ENCODE assay signal across 8 cellular contexts in genomic region chr11:67606150-67606476, GRCh38. TPM values are rescaled to one million over a fixed set of nuclear protein-coding genes. Genes with fewer than 3 reads are reported as not detected.
A peak's percentile ranks its signal among the peaks of the same experiment; 100 is the strongest.
DNase-seq lines count a peak whose midpoint lies in the region; ATAC-seq and TF ChIP-seq lines count a peak whose summit lies in the region.

No MANE protein-coding gene starts in this region.

- H3K4me1 Mint-ChIP-seq in activated T-cell treated with anti-CD3 and anti-CD28 coated beads, Interleukin-2, amount 50 U/mL, for 4 hours (ENCODE audit: low read depth), result peaks cover 20% of the 10 kb centered on the region

- no peak for ATAC-seq in activated T-cell treated with anti-CD3 and anti-CD28 coated beads, Interleukin-2, amount 50 U/mL, for 4 hours
- ATAC-seq in lower lobe of right lung (peak in 1 of 2 donors; percentile 63), upper lobe of left lung (ENCODE audit: low FRiP score in 2 of 2) (peak; percentile 36 to 66)

- no peak for DNase-seq in activated T-cell treated with anti-CD3 and anti-CD28 coated beads, Interleukin-2, amount 50 U/mL, for 4 hours
- no peak for DNase-seq in activated T-cell treated with anti-CD3 and anti-CD28 coated beads, Interleukin-2, amount 50 U/mL, for 1 hour
- DNase-seq in brain microvascular endothelial cell (no peak), lower lobe of right lung (peak; percentile 55), upper lobe of left lung (no peak), NOMO-1 treated with dmso at 0.1 percent for 144 hours (lab: John Stamatoyannopoulos, UW; ENCODE audit: unreplicated experiment) (no peak), NCI-H146 treated with DMSO at 0.1 percent for 48 hours (lab: John Stamatoyannopoulos, UW; ENCODE audit: unreplicated experiment) (no peak)
- DNase-seq in stimulated activated CD4-positive, alpha-beta T cell treated with anti-CD3 and anti-CD28 coated beads, Interleukin-12 subunit alpha, Interleukin-12 subunit beta, amount 100 ng/mL, for 4 hours, result no peak

- intact Hi-C loops in lower lobe of right lung (cut with DNase I), result no loop called here

- H3K27ac ChIP-seq in brain microvascular endothelial cell (no peak overlapping the region), lower lobe of right lung (peak overlapping the region; percentile 91), upper lobe of left lung (peak overlapping the region; percentile 80 to 91 (median 88))

- 39 to 72% methylated on average over 5 to 10 of the region's 14 CpGs for WGBS in upper lobe of left lung, 2 donors

- peak overlapping the region; percentile 89 for H3K4me3 ChIP-seq in brain microvascular endothelial cell (ENCODE audit: low read depth, low read length)
- peak overlapping the region; percentile 99 for H3K4me3 ChIP-seq in lower lobe of right lung
- H3K4me3 ChIP-seq in upper lobe of left lung, result peak overlapping the region; percentile 86 to 100 (median 92)

- H3K9me3 ChIP-seq in lower lobe of right lung (no peaks in the 10 kb centered on the region), upper lobe of left lung (no peaks in the 10 kb centered on the region)

- no peaks in the 10 kb centered on the region for H3K9me3 Mint-ChIP-seq in activated T-cell treated with anti-CD3 and anti-CD28 coated beads, Interleukin-2, amount 50 U/mL, for 4 hours

- in situ Hi-C loops in brain microvascular endothelial cell (cut with HindIII; ENCODE audit: low pct_ligation_motif_present, low sequenced_read_pairs), result no loop called here

- H3K4me3 Mint-ChIP-seq in activated T-cell treated with anti-CD3 and anti-CD28 coated beads, Interleukin-2, amount 50 U/mL, for 4 hours, result peak overlapping the region; percentile 93

- H3K27me3 ChIP-seq in brain microvascular endothelial cell (replicated peaks) (no peaks in the 10 kb centered on the region), lower lobe of right lung (ENCODE audit: low read depth) (no peaks in the 10 kb centered on the region), upper lobe of left lung (no peaks in the 10 kb centered on the region)

- TF ChIP-seq CTCF in brain microvascular endothelial cell (IDR thresholded peaks at IDR 0.05; ENCODE audit: low read depth, low read length, missing control alignments) (no peak), lower lobe of right lung (IDR thresholded peaks at IDR 0.05) (no peak), upper lobe of left lung (IDR thresholded peaks at IDR 0.05) (no peak)

- H3K36me3 ChIP-seq in brain microvascular endothelial cell (replicated peaks) (peaks cover 6% of the 10 kb centered on the region), lower lobe of right lung (peaks cover 27% of the 10 kb centered on the region), upper lobe of left lung (peaks cover 16 to 28% (median 22%) of the 10 kb centered on the region in 4 donors)

- TF ChIP-seq POLR2A in upper lobe of left lung (IDR thresholded peaks at IDR 0.05), result no peak

- H3K27me3 Mint-ChIP-seq in activated T-cell treated with anti-CD3 and anti-CD28 coated beads, Interleukin-2, amount 50 U/mL, for 4 hours (ENCODE audit: low read depth), result peaks cover 11% of the 10 kb centered on the region

- TF ChIP-seq EP300 in upper lobe of left lung (IDR thresholded peaks at IDR 0.05), result no peak

- peaks cover 15% of the 10 kb centered on the region for H3K36me3 Mint-ChIP-seq in activated T-cell treated with anti-CD3 and anti-CD28 coated beads, Interleukin-2, amount 50 U/mL, for 4 hours (ENCODE audit: insufficient read depth)

- H3K4me1 ChIP-seq in lower lobe of right lung, result peaks cover 19% of the 10 kb centered on the region
- H3K4me1 ChIP-seq in upper lobe of left lung, result peaks cover 14 to 24% (median 20%) of the 10 kb centered on the region in 4 donors

RNA-seq across cellular contexts. Expression of gene NDUFV1, which starts 0.6 kb away (rescaled TPM):
- 100 to 1,000 TPM; 338 to 353 (median 350) TPM for total RNA-seq in activated T-cell treated with anti-CD3 and anti-CD28 coated beads, Interleukin-2, amount 50 U/mL, for 4 hours
- total RNA-seq in lower lobe of right lung (143 TPM), upper lobe of left lung (100 to 1,000 TPM; 169 to 395 (median 205) TPM)

RNA-seq across cellular contexts. Expression of gene GSTP1, which starts 22.5 kb away (rescaled TPM):
- total RNA-seq in activated T-cell treated with anti-CD3 and anti-CD28 coated beads, Interleukin-2, amount 50 U/mL, for 4 hours, result 100 to 1,000 TPM; 363 to 446 (median 421) TPM
- total RNA-seq in lower lobe of right lung, result 677 TPM
- total RNA-seq in upper lobe of left lung, result 1,000 to 10,000 TPM in 4 of 6 donors, 100 to 1,000 TPM in 2; 600 to 1,952 (median 1,144) TPM

RNA-seq across cellular contexts. Expression of gene NUDT8, which starts 23.6 kb away (rescaled TPM):
- total RNA-seq in activated T-cell treated with anti-CD3 and anti-CD28 coated beads, Interleukin-2, amount 50 U/mL, for 4 hours, result 10 to 100 TPM; 10.2 to 14.4 (median 12.6) TPM
- total RNA-seq in lower lobe of right lung (8.8 TPM), upper lobe of left lung (10 to 100 TPM in 4 of 6 donors, 1 to 10 TPM in 1, not detected in 1; 4.3 to 17.8 (median 13.9) TPM)

RNA-seq across cellular contexts. Expression of gene TBX10, which starts 33.5 kb away (rescaled TPM):
- not detected for total RNA-seq in activated T-cell treated with anti-CD3 and anti-CD28 coated beads, Interleukin-2, amount 50 U/mL, for 4 hours
- total RNA-seq in lower lobe of right lung, result not detected
- total RNA-seq in upper lobe of left lung, result not detected

RNA-seq across cellular contexts. Expression of gene ACY3, which starts 44.4 kb away (rescaled TPM):
- under 1 TPM in 1 of 3 donors, not detected in 2; 0.37 TPM for total RNA-seq in activated T-cell treated with anti-CD3 and anti-CD28 coated beads, Interleukin-2, amount 50 U/mL, for 4 hours
- total RNA-seq in lower lobe of right lung (not detected), upper lobe of left lung (1 to 10 TPM in 1 of 6 donors, under 1 TPM in 1, not detected in 4; 0.37 to 3.2 TPM)

Comparison
In these comparisons a context has a peak if more than half of its experiments do, and no peak if none do; other contexts are left out.
1. ATAC-seq: peak in upper lobe of left lung (2 of 2); none in activated T-cell treated with anti-CD3 and anti-CD28 coated beads, Interleukin-2, amount 50 U/mL, for 4 hours (0 of 2).
2. Peak in every context shown above with its lines, with median percentiles within 50 percentile points of each other: H3K4me3 ChIP-seq.